ENCODE assay signal across 12 cellular contexts in genomic region chr11:114438303-114438702, GRCh38. TPM values are rescaled to one million over a fixed set of nuclear protein-coding genes. Genes with fewer than 3 reads are reported as not detected.
DNase-seq lines count a peak whose midpoint lies in the region; FAIRE-seq and TF ChIP-seq lines count a peak whose summit lies in the region.
"Had no signal": no experiment of that assay in that cellular context is flagged by ENCODE, and none has a peak within 500 bp of the region (broad histone marks: within the 10 kb centered on the region; RNA-seq: fewer than 3 reads in every experiment).

No MANE protein-coding gene starts in this region.

- DNase-seq in GM23248 (no peak), PC-9 (peak; percentile 50 to 92), hepatocyte (ENCODE audit: low spot score) (peak; percentile 13), osteoblast (ENCODE audit: insufficient read length, low spot score, missing footprints) (no peak), colonic mucosa (no peak), NCI-H526 treated with DMSO at 0.1 percent for 48 hours (lab: John Stamatoyannopoulos, UW) (no peak), H54 (ENCODE audit: insufficient read length, low spot score) (no peak), SJCRH30 (no peak)
- DNase-seq: activated CD4-positive, CD25-positive, alpha-beta regulatory T cell; activated gamma-delta T cell; left cardiac atrium; NCI-H146 had no signal

- in situ Hi-C loops in GM23248 (cut with MboI) = no loop called here

- H3K27ac ChIP-seq in GM23248 = no peak overlapping the region
- peak overlapping the region; percentile 83 for H3K27ac ChIP-seq in PC-9
- H3K27ac ChIP-seq in hepatocyte = peak overlapping the region; percentile 13
- no peak overlapping the region for H3K27ac ChIP-seq in osteoblast (ENCODE audit: low read depth, low read length)
- H3K27ac ChIP-seq in colonic mucosa = no peak overlapping the region
- H3K27ac ChIP-seq in SJCRH30 = no peak overlapping the region

- H3K4me1 ChIP-seq in GM23248 (ENCODE audit: insufficient read depth) = peaks cover 24% of the 10 kb centered on the region
- peaks cover 33% of the 10 kb centered on the region for H3K4me1 ChIP-seq in PC-9 (replicated peaks; ENCODE audit: insufficient read depth)
- H3K4me1 ChIP-seq in hepatocyte (ENCODE audit: insufficient read depth) = peaks cover 20% of the 10 kb centered on the region
- H3K4me1 ChIP-seq in osteoblast (ENCODE audit: insufficient read depth, low read length) = peaks cover 11% of the 10 kb centered on the region
- peaks cover 4% of the 10 kb centered on the region for H3K4me1 ChIP-seq in colonic mucosa
- H3K4me1 ChIP-seq in SJCRH30 = peaks cover 6% of the 10 kb centered on the region

- H3K4me3 ChIP-seq in GM23248 (no peak overlapping the region; the same call in 1 of the 2 replicates), PC-9 (peak overlapping the region; percentile 80; the same call in 1 of the 2 replicates), hepatocyte (no peak overlapping the region), osteoblast (ENCODE audit: insufficient read depth, low read length) (no peak overlapping the region), colonic mucosa (no peak overlapping the region), SJCRH30 (no peak overlapping the region)

- POLR2A ChIA-PET in PC-9 (lab: Charles Lee; ENCODE audit: unreplicated experiment) = interaction anchor here (1.3 kb wide), 1 partner anchor 22 kb away, joined by 8 read pairs; no protein-coding TSS in a partner anchor

- TF ChIP-seq POLR2A in H54 (IDR thresholded peaks at IDR 0.05; ENCODE audit: low read depth, low read length) = no peak

- TF ChIP-seq CTCF in PC-9 (conservative IDR thresholded peaks at IDR 0.05) (no peak), hepatocyte (IDR thresholded peaks at IDR 0.05; ENCODE audit: poor library complexity) (no peak), osteoblast (IDR thresholded peaks at IDR 0.05; ENCODE audit: extremely low read depth, low read depth, low read length) (no peak), colonic mucosa (IDR thresholded peaks at IDR 0.05) (no peak)

- H3K9me2 ChIP-seq in GM23248 (ENCODE audit: insufficient read depth) = no peaks in the 10 kb centered on the region
- no peaks in the 10 kb centered on the region for H3K9me2 ChIP-seq in PC-9 (ENCODE audit: insufficient read depth)
- no peaks in the 10 kb centered on the region for H3K9me2 ChIP-seq in hepatocyte (replicated peaks; ENCODE audit: insufficient read depth)

- BruUV-seq in PC-9 (replicated peaks; lab: Mats Ljungman, UMichigan) = no TSS peak

- H4K20me1 ChIP-seq in GM23248 (ENCODE audit: insufficient read depth) (peaks cover 4% of the 10 kb centered on the region; the same call in 1 of the 2 replicates), PC-9 (ENCODE audit: insufficient read depth) (peaks cover 31% of the 10 kb centered on the region), hepatocyte (ENCODE audit: insufficient read depth, poor library complexity, severe bottlenecking) (no peaks in the 10 kb centered on the region), osteoblast (ENCODE audit: insufficient read depth, low read length) (peaks cover 5% of the 10 kb centered on the region)

- peaks cover 10% of the 10 kb centered on the region for H3F3A ChIP-seq in GM23248 (ENCODE audit: insufficient read depth)
- peaks cover 25% of the 10 kb centered on the region for H3F3A ChIP-seq in PC-9 (ENCODE audit: insufficient read depth, low read depth)

- no peaks in the 10 kb centered on the region for H3K9me3 ChIP-seq in GM23248 (ENCODE audit: low read depth)
- no peaks in the 10 kb centered on the region for H3K9me3 ChIP-seq in PC-9 (ENCODE audit: insufficient read depth, low read depth)
- H3K9me3 ChIP-seq in hepatocyte (ENCODE audit: low read depth) = no peaks in the 10 kb centered on the region
- H3K9me3 ChIP-seq in osteoblast (ENCODE audit: low read depth, low read length) = no peaks in the 10 kb centered on the region
- no peaks in the 10 kb centered on the region for H3K9me3 ChIP-seq in colonic mucosa
- H3K9me3 ChIP-seq in SJCRH30 (replicated peaks) = no peaks in the 10 kb centered on the region

- WGBS in GM23248 (ENCODE audit: low coverage in 1 of 2, low lambda C conversion rate in 2 of 2, missing lambda C conversion rate in 2 of 2), 2 experiments = 85 to 87% methylated on average over 6 of the region's 6 CpGs
- 37% methylated on average over 6 of the region's 6 CpGs for WGBS in hepatocyte (ENCODE audit: low lambda C conversion rate, missing lambda C conversion rate)

- no peaks in the 10 kb centered on the region for H3K27me3 ChIP-seq in GM23248 (replicated peaks; ENCODE audit: insufficient read depth)
- H3K27me3 ChIP-seq in PC-9 (ENCODE audit: insufficient read depth, low read depth) = no peaks in the 10 kb centered on the region
- H3K27me3 ChIP-seq in hepatocyte = no peaks in the 10 kb centered on the region
- no peaks in the 10 kb centered on the region for H3K27me3 ChIP-seq in osteoblast (ENCODE audit: insufficient read depth, low read length)
- H3K27me3 ChIP-seq in colonic mucosa = no peaks in the 10 kb centered on the region
- H3K27me3 ChIP-seq in SJCRH30 = no peaks in the 10 kb centered on the region

- CTCF ChIA-PET in PC-9 (lab: Charles Lee) = no interaction called here

- H3K79me2 ChIP-seq in GM23248 (ENCODE audit: insufficient read depth) (peaks cover 47% of the 10 kb centered on the region), PC-9 (ENCODE audit: low read depth) (peaks cover 40% of the 10 kb centered on the region), hepatocyte (peaks cover 29% of the 10 kb centered on the region), osteoblast (ENCODE audit: insufficient read depth, low read length) (peaks cover 41% of the 10 kb centered on the region)

- peaks cover 10% of the 10 kb centered on the region; the same call in 1 of the 2 replicates for H3K36me3 ChIP-seq in GM23248 (ENCODE audit: low read depth)
- peaks cover 15% of the 10 kb centered on the region for H3K36me3 ChIP-seq in PC-9 (ENCODE audit: low read depth)
- no peaks in the 10 kb centered on the region for H3K36me3 ChIP-seq in hepatocyte (replicated peaks; ENCODE audit: insufficient read depth, low read depth)
- no peaks in the 10 kb centered on the region for H3K36me3 ChIP-seq in osteoblast (ENCODE audit: insufficient read depth, low read length)
- H3K36me3 ChIP-seq in colonic mucosa = no peaks in the 10 kb centered on the region
- peaks cover 3% of the 10 kb centered on the region; the same call in 1 of the 2 replicates for H3K36me3 ChIP-seq in SJCRH30

- peak overlapping the region; percentile 70 for H3K4me2 ChIP-seq in GM23248 (ENCODE audit: unreplicated experiment)
- peak overlapping the region; percentile 93 for H3K4me2 ChIP-seq in PC-9
- peak overlapping the region; percentile 70 for H3K4me2 ChIP-seq in hepatocyte
- no peak overlapping the region for H3K4me2 ChIP-seq in osteoblast (ENCODE audit: insufficient read depth, low read length)

- no peak for FAIRE-seq in H54 (lab: Jason Lieb, UNC)

- intact Hi-C loops in PC-9 (cut with micrococcal nuclease; ENCODE audit: unreplicated experiment) = loop anchor here (1.0 to 2.0 kb wide), 3 partner anchors 22 to 98 kb away; no protein-coding TSS in a partner anchor
- intact Hi-C loops in colonic mucosa (cut with DNase I) = loop anchor here (5.0 kb wide), 1 partner anchor 36 kb away; the partner anchor contains the start of genes C11orf71 and RBM7

- H2AFZ ChIP-seq in GM23248 (peak overlapping the region; percentile 84), PC-9 (peak overlapping the region; percentile 92), hepatocyte (no peak overlapping the region), osteoblast (ENCODE audit: low read length) (peak overlapping the region; percentile 61)

- H3K9ac ChIP-seq in GM23248 (no peak overlapping the region), colonic mucosa (ENCODE audit: low read depth in 2 of 2, low read length in 2 of 2) (no peak overlapping the region)

RNA-seq across cellular contexts. Expression of gene REXO2, which starts 1.0 kb away (rescaled TPM):
- total RNA-seq in GM23248 (2014; rRNA removed; shearing (Covaris generic)) = 245 and 350 TPM in 2 replicates
- polyA plus RNA-seq in GM23248 (2016; fragmentation: Nextera tagmentation; extraction: Ambion mirVana) (407 and 418 TPM in 2 replicates), hepatocyte (160 and 187 TPM in 2 replicates)
- total RNA-seq in PC-9 (2021) (117 and 145 TPM in 2 replicates), hepatocyte (84.4 and 124 TPM in 2 replicates), osteoblast (177 and 203 TPM in 2 replicates), colonic mucosa (10 to 100 TPM; 46.6 to 55.5 TPM)
- 76.0 and 81.3 TPM in 2 replicates for total RNA-seq in SJCRH30 (2014; rRNA removed; shearing (Covaris generic))

RNA-seq across cellular contexts. Expression of gene RBM7, which starts 37.8 kb away (rescaled TPM):
- total RNA-seq in GM23248 (2014; rRNA removed; shearing (Covaris generic)) = 48.6 and 58.3 TPM in 2 replicates
- polyA plus RNA-seq in GM23248 (2016; fragmentation: Nextera tagmentation; extraction: Ambion mirVana) = 57.0 and 60.9 TPM in 2 replicates
- total RNA-seq in PC-9 (2021) = 18.9 and 34.7 TPM in 2 replicates
- total RNA-seq in hepatocyte = 49.2 and 53.8 TPM in 2 replicates
- 36.2 and 38.2 TPM in 2 replicates for polyA plus RNA-seq in hepatocyte
- 37.7 and 38.0 TPM in 2 replicates for total RNA-seq in osteoblast
- 10 to 100 TPM; 28.3 to 41.1 TPM for total RNA-seq in colonic mucosa
- 17.4 and 19.9 TPM in 2 replicates for total RNA-seq in SJCRH30 (2014; rRNA removed; shearing (Covaris generic))

RNA-seq across cellular contexts. Expression of gene C11orf71, which starts 38.0 kb away (rescaled TPM):
- total RNA-seq in GM23248 (2014; rRNA removed; shearing (Covaris generic)) = 2.1 and 4.8 TPM in 2 replicates
- 1.8 and 2.2 TPM in 2 replicates for polyA plus RNA-seq in GM23248 (2016; fragmentation: Nextera tagmentation; extraction: Ambion mirVana)
- total RNA-seq in PC-9 (2021) = 3.7 and 4.9 TPM in 2 replicates
- total RNA-seq in hepatocyte = 8.1 and 9.4 TPM in 2 replicates
- polyA plus RNA-seq in hepatocyte = 6.4 and 10.2 TPM in 2 replicates
- 3.3 and 4.7 TPM in 2 replicates for total RNA-seq in osteoblast
- total RNA-seq in colonic mucosa = 10 to 100 TPM; 13.1 to 14.3 TPM
- 3.2 and 3.6 TPM in 2 replicates for total RNA-seq in SJCRH30 (2014; rRNA removed; shearing (Covaris generic))

Comparison
In these comparisons a context has a peak if more than half of its experiments do, and no peak if none do; other contexts are left out.
1. DNase-seq: peak in PC-9 (2 of 2) and hepatocyte (single experiment); none in GM23248 (single experiment), osteoblast (single experiment), colonic mucosa (single experiment), NCI-H526 treated with DMSO at 0.1 percent for 48 hours (single experiment), H54 (single experiment) and SJCRH30 (0 of 2).
2. H3K27ac ChIP-seq: peak in PC-9 (single experiment) and hepatocyte (single experiment); none in GM23248 (single experiment), osteoblast (single experiment), colonic mucosa (single experiment) and SJCRH30 (single experiment).